In the genomic region with DNA sequence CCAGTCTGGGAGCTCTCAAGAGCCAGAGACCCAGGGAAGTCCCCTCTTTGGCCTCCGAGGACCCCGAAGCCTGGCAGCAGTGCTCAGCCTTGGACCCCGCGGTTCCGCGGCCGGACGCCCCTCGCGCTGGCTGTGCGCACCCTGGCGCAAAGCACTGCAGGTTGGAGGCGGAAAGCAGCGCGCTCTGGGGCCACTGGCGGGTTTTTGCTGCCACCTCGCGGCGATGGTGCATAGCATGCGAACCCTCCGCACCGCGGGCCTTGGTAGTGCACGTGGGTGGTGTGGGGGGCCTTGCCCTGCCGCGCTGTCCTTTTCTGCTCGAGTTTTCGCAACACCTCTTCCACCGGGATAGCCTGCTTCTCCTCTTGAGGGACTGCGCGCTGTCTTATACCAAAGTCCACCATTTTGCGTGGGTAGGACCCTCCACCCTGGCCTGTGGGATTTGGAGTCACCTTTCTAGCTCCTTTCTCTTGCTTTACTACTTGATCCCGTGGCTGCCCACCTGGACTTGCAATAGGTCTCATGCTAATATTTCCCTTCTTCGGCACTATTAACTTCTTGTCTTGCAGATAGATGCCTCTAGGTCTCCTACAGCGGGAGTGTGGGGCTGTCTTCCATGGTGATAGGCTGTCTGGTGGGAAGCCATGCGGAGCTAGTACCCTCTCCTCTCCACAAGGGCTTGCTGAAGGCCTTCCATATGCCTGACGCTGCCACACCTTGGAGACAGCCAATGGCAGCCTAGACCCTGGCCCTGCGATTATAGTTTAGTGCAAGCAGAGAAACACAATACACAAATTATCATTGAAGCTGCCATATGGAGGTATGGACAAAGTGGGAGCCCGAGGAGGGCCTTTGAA, we compare ENCODE assay signal across 1 cellular context.
A peak's percentile ranks its signal among the peaks of the same experiment; 100 is the strongest.
TF ChIP-seq lines count a peak whose summit lies in the region.

No MANE protein-coding gene starts in this region.

TF ChIP-seq in K562, 482 proteins besides CTCF, POLR2A, EP300 and RAD21 (continued from another document and continues in another):
- TF ChIP-seq, protein P1, sequence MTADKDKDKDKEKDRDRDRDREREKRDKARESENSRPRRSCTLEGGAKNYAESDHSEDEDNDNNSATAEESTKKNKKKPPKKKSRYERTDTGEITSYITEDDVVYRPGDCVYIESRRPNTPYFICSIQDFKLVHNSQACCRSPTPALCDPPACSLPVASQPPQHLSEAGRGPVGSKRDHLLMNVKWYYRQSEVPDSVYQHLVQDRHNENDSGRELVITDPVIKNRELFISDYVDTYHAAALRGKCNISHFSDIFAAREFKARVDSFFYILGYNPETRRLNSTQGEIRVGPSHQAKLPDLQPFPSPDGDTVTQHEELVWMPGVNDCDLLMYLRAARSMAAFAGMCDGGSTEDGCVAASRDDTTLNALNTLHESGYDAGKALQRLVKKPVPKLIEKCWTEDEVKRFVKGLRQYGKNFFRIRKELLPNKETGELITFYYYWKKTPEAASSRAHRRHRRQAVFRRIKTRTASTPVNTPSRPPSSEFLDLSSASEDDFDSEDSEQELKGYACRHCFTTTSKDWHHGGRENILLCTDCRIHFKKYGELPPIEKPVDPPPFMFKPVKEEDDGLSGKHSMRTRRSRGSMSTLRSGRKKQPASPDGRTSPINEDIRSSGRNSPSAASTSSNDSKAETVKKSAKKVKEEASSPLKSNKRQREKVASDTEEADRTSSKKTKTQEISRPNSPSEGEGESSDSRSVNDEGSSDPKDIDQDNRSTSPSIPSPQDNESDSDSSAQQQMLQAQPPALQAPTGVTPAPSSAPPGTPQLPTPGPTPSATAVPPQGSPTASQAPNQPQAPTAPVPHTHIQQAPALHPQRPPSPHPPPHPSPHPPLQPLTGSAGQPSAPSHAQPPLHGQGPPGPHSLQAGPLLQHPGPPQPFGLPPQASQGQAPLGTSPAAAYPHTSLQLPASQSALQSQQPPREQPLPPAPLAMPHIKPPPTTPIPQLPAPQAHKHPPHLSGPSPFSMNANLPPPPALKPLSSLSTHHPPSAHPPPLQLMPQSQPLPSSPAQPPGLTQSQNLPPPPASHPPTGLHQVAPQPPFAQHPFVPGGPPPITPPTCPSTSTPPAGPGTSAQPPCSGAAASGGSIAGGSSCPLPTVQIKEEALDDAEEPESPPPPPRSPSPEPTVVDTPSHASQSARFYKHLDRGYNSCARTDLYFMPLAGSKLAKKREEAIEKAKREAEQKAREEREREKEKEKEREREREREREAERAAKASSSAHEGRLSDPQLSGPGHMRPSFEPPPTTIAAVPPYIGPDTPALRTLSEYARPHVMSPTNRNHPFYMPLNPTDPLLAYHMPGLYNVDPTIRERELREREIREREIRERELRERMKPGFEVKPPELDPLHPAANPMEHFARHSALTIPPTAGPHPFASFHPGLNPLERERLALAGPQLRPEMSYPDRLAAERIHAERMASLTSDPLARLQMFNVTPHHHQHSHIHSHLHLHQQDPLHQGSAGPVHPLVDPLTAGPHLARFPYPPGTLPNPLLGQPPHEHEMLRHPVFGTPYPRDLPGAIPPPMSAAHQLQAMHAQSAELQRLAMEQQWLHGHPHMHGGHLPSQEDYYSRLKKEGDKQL (CRISPR knock-in tag; IDR thresholded peaks at IDR 0.05; ENCODE audit: borderline replicate concordance): no peak
- TF ChIP-seq KLF1 (tag; IDR thresholded peaks at IDR 0.05) (no peak), JUND (IDR thresholded peaks at IDR 0.05; ENCODE audit: borderline replicate concordance, low read depth, low read length) (no peak), JUND (tag; IDR thresholded peaks at IDR 0.05; ENCODE audit: borderline replicate concordance, low read depth, low read length) (no peak), GATAD2A (IDR thresholded peaks at IDR 0.05) (no peak), SMAD2 (IDR thresholded peaks at IDR 0.05; ENCODE audit: low read depth, low read length) (no peak), SMC3 (conservative IDR thresholded peaks at IDR 0.05; ENCODE audit: insufficient read depth, low read depth, low read length) (peak; percentile 86), KLF10 (CRISPR knock-in tag; IDR thresholded peaks at IDR 0.05) (no peak), FIP1L1 (IDR thresholded peaks at IDR 0.05; ENCODE audit: low read depth, low read length, poor library complexity, severe bottlenecking) (no peak), EHMT2 (IDR thresholded peaks at IDR 0.05) (no peak), ZKSCAN8 (CRISPR knock-in tag; IDR thresholded peaks at IDR 0.05) (no peak), KLF6 (CRISPR knock-in tag; IDR thresholded peaks at IDR 0.05; ENCODE audit: borderline replicate concordance) (no peak), JUN (IDR thresholded peaks at IDR 0.05; ENCODE audit: borderline replicate concordance, low read depth, low read length) (no peak), JUN (CRISPR knock-in tag; IDR thresholded peaks at IDR 0.05; ENCODE audit: borderline replicate concordance) (no peak), FOXJ3 (CRISPR knock-in tag; IDR thresholded peaks at IDR 0.05) (no peak), GTF2A2 (tag; IDR thresholded peaks at IDR 0.05) (no peak), BRF1 (IDR thresholded peaks at IDR 0.05; ENCODE audit: borderline replicate concordance, extremely low read depth, insufficient read length) (no peak)
- TF ChIP-seq, protein P2, sequence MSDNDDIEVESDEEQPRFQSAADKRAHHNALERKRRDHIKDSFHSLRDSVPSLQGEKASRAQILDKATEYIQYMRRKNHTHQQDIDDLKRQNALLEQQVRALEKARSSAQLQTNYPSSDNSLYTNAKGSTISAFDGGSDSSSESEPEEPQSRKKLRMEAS (CRISPR knock-in tag; IDR thresholded peaks at IDR 0.05): peak; percentile 27; the same call in 1 of the 2 replicates
- TF ChIP-seq, protein P3, sequence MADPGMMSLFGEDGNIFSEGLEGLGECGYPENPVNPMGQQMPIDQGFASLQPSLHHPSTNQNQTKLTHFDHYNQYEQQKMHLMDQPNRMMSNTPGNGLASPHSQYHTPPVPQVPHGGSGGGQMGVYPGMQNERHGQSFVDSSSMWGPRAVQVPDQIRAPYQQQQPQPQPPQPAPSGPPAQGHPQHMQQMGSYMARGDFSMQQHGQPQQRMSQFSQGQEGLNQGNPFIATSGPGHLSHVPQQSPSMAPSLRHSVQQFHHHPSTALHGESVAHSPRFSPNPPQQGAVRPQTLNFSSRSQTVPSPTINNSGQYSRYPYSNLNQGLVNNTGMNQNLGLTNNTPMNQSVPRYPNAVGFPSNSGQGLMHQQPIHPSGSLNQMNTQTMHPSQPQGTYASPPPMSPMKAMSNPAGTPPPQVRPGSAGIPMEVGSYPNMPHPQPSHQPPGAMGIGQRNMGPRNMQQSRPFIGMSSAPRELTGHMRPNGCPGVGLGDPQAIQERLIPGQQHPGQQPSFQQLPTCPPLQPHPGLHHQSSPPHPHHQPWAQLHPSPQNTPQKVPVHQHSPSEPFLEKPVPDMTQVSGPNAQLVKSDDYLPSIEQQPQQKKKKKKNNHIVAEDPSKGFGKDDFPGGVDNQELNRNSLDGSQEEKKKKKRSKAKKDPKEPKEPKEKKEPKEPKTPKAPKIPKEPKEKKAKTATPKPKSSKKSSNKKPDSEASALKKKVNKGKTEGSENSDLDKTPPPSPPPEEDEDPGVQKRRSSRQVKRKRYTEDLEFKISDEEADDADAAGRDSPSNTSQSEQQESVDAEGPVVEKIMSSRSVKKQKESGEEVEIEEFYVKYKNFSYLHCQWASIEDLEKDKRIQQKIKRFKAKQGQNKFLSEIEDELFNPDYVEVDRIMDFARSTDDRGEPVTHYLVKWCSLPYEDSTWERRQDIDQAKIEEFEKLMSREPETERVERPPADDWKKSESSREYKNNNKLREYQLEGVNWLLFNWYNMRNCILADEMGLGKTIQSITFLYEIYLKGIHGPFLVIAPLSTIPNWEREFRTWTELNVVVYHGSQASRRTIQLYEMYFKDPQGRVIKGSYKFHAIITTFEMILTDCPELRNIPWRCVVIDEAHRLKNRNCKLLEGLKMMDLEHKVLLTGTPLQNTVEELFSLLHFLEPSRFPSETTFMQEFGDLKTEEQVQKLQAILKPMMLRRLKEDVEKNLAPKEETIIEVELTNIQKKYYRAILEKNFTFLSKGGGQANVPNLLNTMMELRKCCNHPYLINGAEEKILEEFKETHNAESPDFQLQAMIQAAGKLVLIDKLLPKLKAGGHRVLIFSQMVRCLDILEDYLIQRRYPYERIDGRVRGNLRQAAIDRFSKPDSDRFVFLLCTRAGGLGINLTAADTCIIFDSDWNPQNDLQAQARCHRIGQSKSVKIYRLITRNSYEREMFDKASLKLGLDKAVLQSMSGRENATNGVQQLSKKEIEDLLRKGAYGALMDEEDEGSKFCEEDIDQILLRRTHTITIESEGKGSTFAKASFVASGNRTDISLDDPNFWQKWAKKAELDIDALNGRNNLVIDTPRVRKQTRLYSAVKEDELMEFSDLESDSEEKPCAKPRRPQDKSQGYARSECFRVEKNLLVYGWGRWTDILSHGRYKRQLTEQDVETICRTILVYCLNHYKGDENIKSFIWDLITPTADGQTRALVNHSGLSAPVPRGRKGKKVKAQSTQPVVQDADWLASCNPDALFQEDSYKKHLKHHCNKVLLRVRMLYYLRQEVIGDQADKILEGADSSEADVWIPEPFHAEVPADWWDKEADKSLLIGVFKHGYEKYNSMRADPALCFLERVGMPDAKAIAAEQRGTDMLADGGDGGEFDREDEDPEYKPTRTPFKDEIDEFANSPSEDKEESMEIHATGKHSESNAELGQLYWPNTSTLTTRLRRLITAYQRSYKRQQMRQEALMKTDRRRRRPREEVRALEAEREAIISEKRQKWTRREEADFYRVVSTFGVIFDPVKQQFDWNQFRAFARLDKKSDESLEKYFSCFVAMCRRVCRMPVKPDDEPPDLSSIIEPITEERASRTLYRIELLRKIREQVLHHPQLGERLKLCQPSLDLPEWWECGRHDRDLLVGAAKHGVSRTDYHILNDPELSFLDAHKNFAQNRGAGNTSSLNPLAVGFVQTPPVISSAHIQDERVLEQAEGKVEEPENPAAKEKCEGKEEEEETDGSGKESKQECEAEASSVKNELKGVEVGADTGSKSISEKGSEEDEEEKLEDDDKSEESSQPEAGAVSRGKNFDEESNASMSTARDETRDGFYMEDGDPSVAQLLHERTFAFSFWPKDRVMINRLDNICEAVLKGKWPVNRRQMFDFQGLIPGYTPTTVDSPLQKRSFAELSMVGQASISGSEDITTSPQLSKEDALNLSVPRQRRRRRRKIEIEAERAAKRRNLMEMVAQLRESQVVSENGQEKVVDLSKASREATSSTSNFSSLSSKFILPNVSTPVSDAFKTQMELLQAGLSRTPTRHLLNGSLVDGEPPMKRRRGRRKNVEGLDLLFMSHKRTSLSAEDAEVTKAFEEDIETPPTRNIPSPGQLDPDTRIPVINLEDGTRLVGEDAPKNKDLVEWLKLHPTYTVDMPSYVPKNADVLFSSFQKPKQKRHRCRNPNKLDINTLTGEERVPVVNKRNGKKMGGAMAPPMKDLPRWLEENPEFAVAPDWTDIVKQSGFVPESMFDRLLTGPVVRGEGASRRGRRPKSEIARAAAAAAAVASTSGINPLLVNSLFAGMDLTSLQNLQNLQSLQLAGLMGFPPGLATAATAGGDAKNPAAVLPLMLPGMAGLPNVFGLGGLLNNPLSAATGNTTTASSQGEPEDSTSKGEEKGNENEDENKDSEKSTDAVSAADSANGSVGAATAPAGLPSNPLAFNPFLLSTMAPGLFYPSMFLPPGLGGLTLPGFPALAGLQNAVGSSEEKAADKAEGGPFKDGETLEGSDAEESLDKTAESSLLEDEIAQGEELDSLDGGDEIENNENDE (IDR thresholded peaks at IDR 0.05; ENCODE audit: low read depth, low read length): no peak
- TF ChIP-seq, protein P4, sequence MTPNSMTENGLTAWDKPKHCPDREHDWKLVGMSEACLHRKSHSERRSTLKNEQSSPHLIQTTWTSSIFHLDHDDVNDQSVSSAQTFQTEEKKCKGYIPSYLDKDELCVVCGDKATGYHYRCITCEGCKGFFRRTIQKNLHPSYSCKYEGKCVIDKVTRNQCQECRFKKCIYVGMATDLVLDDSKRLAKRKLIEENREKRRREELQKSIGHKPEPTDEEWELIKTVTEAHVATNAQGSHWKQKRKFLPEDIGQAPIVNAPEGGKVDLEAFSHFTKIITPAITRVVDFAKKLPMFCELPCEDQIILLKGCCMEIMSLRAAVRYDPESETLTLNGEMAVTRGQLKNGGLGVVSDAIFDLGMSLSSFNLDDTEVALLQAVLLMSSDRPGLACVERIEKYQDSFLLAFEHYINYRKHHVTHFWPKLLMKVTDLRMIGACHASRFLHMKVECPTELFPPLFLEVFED (CRISPR knock-in tag; conservative IDR thresholded peaks at IDR 0.05): no peak
- TF ChIP-seq, protein P5, sequence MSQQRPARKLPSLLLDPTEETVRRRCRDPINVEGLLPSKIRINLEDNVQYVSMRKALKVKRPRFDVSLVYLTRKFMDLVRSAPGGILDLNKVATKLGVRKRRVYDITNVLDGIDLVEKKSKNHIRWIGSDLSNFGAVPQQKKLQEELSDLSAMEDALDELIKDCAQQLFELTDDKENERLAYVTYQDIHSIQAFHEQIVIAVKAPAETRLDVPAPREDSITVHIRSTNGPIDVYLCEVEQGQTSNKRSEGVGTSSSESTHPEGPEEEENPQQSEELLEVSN (IDR thresholded peaks at IDR 0.05; ENCODE audit: borderline replicate concordance in 1 of 2, extremely low read depth in 1 of 2, insufficient read depth in 1 of 2, insufficient read length in 1 of 2, low read depth in 1 of 2, low read length in 1 of 2, poor library complexity in 1 of 2, severe bottlenecking in 1 of 2): peak; percentile 55 to 61
- TF ChIP-seq, protein P6, sequence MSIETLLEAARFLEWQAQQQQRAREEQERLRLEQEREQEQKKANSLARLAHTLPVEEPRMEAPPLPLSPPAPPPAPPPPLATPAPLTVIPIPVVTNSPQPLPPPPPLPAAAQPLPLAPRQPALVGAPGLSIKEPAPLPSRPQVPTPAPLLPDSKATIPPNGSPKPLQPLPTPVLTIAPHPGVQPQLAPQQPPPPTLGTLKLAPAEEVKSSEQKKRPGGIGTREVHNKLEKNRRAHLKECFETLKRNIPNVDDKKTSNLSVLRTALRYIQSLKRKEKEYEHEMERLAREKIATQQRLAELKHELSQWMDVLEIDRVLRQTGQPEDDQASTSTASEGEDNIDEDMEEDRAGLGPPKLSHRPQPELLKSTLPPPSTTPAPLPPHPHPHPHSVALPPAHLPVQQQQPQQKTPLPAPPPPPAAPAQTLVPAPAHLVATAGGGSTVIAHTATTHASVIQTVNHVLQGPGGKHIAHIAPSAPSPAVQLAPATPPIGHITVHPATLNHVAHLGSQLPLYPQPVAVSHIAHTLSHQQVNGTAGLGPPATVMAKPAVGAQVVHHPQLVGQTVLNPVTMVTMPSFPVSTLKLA (conservative IDR thresholded peaks at IDR 0.05): no peak
- TF ChIP-seq, protein P7, sequence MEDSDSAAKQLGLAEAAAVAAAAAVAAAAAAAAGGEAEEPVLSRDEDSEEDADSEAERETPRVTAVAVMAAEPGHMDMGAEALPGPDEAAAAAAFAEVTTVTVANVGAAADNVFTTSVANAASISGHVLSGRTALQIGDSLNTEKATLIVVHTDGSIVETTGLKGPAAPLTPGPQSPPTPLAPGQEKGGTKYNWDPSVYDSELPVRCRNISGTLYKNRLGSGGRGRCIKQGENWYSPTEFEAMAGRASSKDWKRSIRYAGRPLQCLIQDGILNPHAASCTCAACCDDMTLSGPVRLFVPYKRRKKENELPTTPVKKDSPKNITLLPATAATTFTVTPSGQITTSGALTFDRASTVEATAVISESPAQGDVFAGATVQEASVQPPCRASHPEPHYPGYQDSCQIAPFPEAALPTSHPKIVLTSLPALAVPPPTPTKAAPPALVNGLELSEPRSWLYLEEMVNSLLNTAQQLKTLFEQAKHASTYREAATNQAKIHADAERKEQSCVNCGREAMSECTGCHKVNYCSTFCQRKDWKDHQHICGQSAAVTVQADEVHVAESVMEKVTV (CRISPR knock-in tag; IDR thresholded peaks at IDR 0.05): peak; percentile 74
